In the genomic region with DNA sequence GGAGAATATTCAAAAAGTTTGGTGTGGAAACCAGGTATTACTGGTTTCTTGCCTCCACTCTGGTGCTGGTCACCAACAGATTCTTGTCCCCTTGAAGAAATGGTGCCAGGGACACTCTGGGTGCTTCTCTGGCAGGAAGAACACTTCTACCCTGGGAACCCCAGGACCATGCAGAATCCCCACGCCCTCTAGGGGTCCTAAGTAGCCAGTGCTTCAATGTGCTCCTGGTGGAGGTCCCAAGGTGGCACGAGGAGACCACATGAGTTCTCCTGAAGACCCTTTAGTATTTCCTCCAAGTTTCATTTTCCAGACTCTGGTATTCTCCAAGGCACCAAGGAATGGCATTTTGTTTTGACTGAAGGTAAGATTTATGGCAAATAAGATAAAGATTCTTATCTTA, we compare ENCODE assay signal across 8 cellular contexts.
DNase-seq lines count a peak whose midpoint lies in the region; ATAC-seq and TF ChIP-seq lines count a peak whose summit lies in the region.

No MANE protein-coding gene starts in this region.

- H3K9ac ChIP-seq in DND-41 (ENCODE audit: low read depth, low read length) = no peak overlapping the region

- no peak overlapping the region for H2AFZ ChIP-seq in DND-41 (ENCODE audit: low read depth, low read length)

- peak; percentile 81 for ATAC-seq in DND-41 (ENCODE audit: insufficient read depth, low read depth)
- peak; percentile 58 for ATAC-seq in GM21529 (IDR thresholded peaks at IDR 0.05; ENCODE audit: unreplicated experiment)
- no peak for ATAC-seq in GM21526 (IDR thresholded peaks at IDR 0.05; ENCODE audit: low FRiP score, unreplicated experiment)
- no peak for ATAC-seq in left cardiac atrium

- H3K36me3 ChIP-seq in DND-41 (ENCODE audit: insufficient read depth, low read length) = no peaks in the 10 kb centered on the region
- H3K36me3 ChIP-seq in vagina = no peaks in the 10 kb centered on the region

- H3K79me2 ChIP-seq in DND-41 (ENCODE audit: insufficient read depth, low read length) = no peaks in the 10 kb centered on the region

- H4K20me1 ChIP-seq in DND-41 (ENCODE audit: insufficient read depth, low read length) = no peaks in the 10 kb centered on the region

- no peaks in the 10 kb centered on the region for H3K9me3 ChIP-seq in DND-41 (ENCODE audit: insufficient read depth, low read length, severe bottlenecking)
- H3K9me3 ChIP-seq in vagina = no peaks in the 10 kb centered on the region

- H3K4me1 ChIP-seq in DND-41 (ENCODE audit: insufficient read depth, low read length) (no peaks in the 10 kb centered on the region), vagina (no peaks in the 10 kb centered on the region)

- no peak overlapping the region for H3K4me2 ChIP-seq in DND-41 (ENCODE audit: insufficient read depth, low read length)

- peak; percentile 69 for TF ChIP-seq CTCF in DND-41 (IDR thresholded peaks at IDR 0.05; ENCODE audit: borderline replicate concordance, extremely low read depth, low read length, poor library complexity, severe bottlenecking)
- TF ChIP-seq CTCF in vagina (IDR thresholded peaks at IDR 0.05) = no peak

- no peak overlapping the region for H3K27ac ChIP-seq in DND-41 (ENCODE audit: low read length)
- no peak overlapping the region for H3K27ac ChIP-seq in vagina

- TF ChIP-seq POLR2A in vagina (IDR thresholded peaks at IDR 0.05) = no peak

- intact Hi-C loops in vagina (cut with DNase I) = no loop called here
- intact Hi-C loops in left cardiac atrium (cut with DNase I) = no loop called here

- H3K27me3 ChIP-seq in DND-41 (ENCODE audit: insufficient read depth, low read length, poor library complexity) (no peaks in the 10 kb centered on the region), vagina (no peaks in the 10 kb centered on the region)

- DNase-seq in DND-41 = peak; percentile 31
- DNase-seq in NCI-H460 (ENCODE audit: extremely low read depth, low read depth) = peak; percentile 34
- peak; percentile 51 for DNase-seq in germinal center (ENCODE audit: low spot score)
- no peak for DNase-seq in retina
- no peak for DNase-seq in vagina (ENCODE audit: extremely low spot score in 2 of 2)
- no peak for DNase-seq in left cardiac atrium

- H3K4me3 ChIP-seq in DND-41 (ENCODE audit: low read depth in 1 of 2, low read length in 2 of 2) (no peak overlapping the region), vagina (no peak overlapping the region)

Comparison
In these comparisons a context has a peak if more than half of its experiments do, and no peak if none do; other contexts are left out.
1. ATAC-seq: peak in DND-41 (single experiment) and GM21529 (single experiment); none in GM21526 (single experiment) and left cardiac atrium (0 of 2).
2. DNase-seq: peak in DND-41 (single experiment), NCI-H460 (single experiment) and germinal center (single experiment); none in retina (single experiment), vagina (0 of 2) and left cardiac atrium (single experiment).